ENCODE assay signal across 12 cellular contexts in genomic region chr10:92124524-92125168, GRCh38.
DNase-seq lines count a peak whose midpoint lies in the region; ATAC-seq, FAIRE-seq and TF ChIP-seq lines count a peak whose summit lies in the region.
"Had no signal": no experiment of that assay in that cellular context is flagged by ENCODE, and none has a peak within 500 bp of the region (broad histone marks: within the 10 kb centered on the region; RNA-seq: fewer than 3 reads in every experiment).

No MANE protein-coding gene starts in this region.

- no peaks in the 10 kb centered on the region for H3K9me3 Mint-ChIP-seq in activated naive CD4-positive, alpha-beta T cell treated with anti-CD3 and anti-CD28 coated beads for 36 hours

- intact Hi-C loops in kidney (cut with DNase I): no loop called here
- intact Hi-C loops in stomach (cut with DNase I; ENCODE audit: low total_unique reads): no loop called here
- intact Hi-C loops in activated naive CD4-positive, alpha-beta T cell treated with anti-CD3 and anti-CD28 coated beads for 36 hours (cut with micrococcal nuclease): no loop called here

- peak; percentile 35 for FAIRE-seq in kidney (lab: Jason Lieb, UNC)
- FAIRE-seq: keratinocyte had no signal

- peak overlapping the region in 1 of 2 donors; percentile 20 for H3K9ac ChIP-seq in kidney (ENCODE audit: low read length in 2 of 2)

- H3K27me3 ChIP-seq in stomach: no peaks in the 10 kb centered on the region

- H3K36me3 Mint-ChIP-seq in activated naive CD4-positive, alpha-beta T cell treated with anti-CD3 and anti-CD28 coated beads for 36 hours (ENCODE audit: low read depth): no peaks in the 10 kb centered on the region

- no peak for ATAC-seq in HG03342 (IDR thresholded peaks at IDR 0.05; ENCODE audit: unreplicated experiment)

- no peak for TF ChIP-seq EP300 in stomach (IDR thresholded peaks at IDR 0.05)

- no peak for TF ChIP-seq POLR2A in stomach (IDR thresholded peaks at IDR 0.05)

- H3K36me3 ChIP-seq in kidney (ENCODE audit: control insufficient read depth in 1 of 2, insufficient read depth in 2 of 2, low read length in 2 of 2) (no peaks in the 10 kb centered on the region), stomach (no peaks in the 10 kb centered on the region)

- H3K4me3 Mint-ChIP-seq in activated naive CD4-positive, alpha-beta T cell treated with anti-CD3 and anti-CD28 coated beads for 36 hours: no peak overlapping the region

- H3K27me3 Mint-ChIP-seq in activated naive CD4-positive, alpha-beta T cell treated with anti-CD3 and anti-CD28 coated beads for 36 hours (ENCODE audit: low read depth): no peaks in the 10 kb centered on the region

- DNase-seq in HT1080 (ENCODE audit: low read depth): peak; percentile 62
- DNase-seq in cardiac fibroblast (ENCODE audit: low read depth in 2 of 2): peak; percentile 94 to 95
- no peak for DNase-seq in kidney
- peak; percentile 72 for DNase-seq in stomach
- DNase-seq in NCI-H146 treated with DMSO at 0.1 percent for 48 hours (lab: John Stamatoyannopoulos, UW; ENCODE audit: unreplicated experiment): no peak
- no peak for DNase-seq in DMS79 (lab: John Stamatoyannopoulos, UW)
- no peak for DNase-seq in activated naive CD4-positive, alpha-beta T cell treated with anti-CD3 and anti-CD28 coated beads for 36 hours
- DNase-seq: activated naive CD4-positive, alpha-beta T cell treated with anti-CD3 and anti-CD28 coated beads, Interleukin-2, amount 50 U/mL, for 16 hours; H7; T-helper 1 cell had no signal

- WGBS in stomach, 5 donors: 12 to 27% (median 24%) methylated on average over 3 of the region's 3 CpGs

- H3K4me1 ChIP-seq in kidney (ENCODE audit: control insufficient read depth in 1 of 2, insufficient read depth in 1 of 2, low read depth in 1 of 2, low read length in 2 of 2) (peaks cover 40 to 48% of the 10 kb centered on the region in 2 donors), stomach (peaks cover 25 to 56% (median 51%) of the 10 kb centered on the region in 4 donors)

- H3K9me3 ChIP-seq in kidney (ENCODE audit: control insufficient read depth in 1 of 2, low read length in 2 of 2): no peaks in the 10 kb centered on the region
- no peaks in the 10 kb centered on the region for H3K9me3 ChIP-seq in stomach

- no peak overlapping the region for H3K4me3 ChIP-seq in cardiac fibroblast (replicated peaks in 1 of 2; ENCODE audit: low read depth in 2 of 2, low read length in 2 of 2)
- no peak overlapping the region for H3K4me3 ChIP-seq in kidney (ENCODE audit: low read length in 2 of 2)
- H3K4me3 ChIP-seq in stomach: no peak overlapping the region

- TF ChIP-seq CTCF in cardiac fibroblast (IDR thresholded peaks at IDR 0.05; ENCODE audit: low read depth, low read length) (no peak), kidney (IDR thresholded peaks at IDR 0.05; ENCODE audit: borderline replicate concordance, extremely low read depth, insufficient read depth) (no peak), stomach (IDR thresholded peaks at IDR 0.05) (no peak)

- no peaks in the 10 kb centered on the region for H3K4me1 Mint-ChIP-seq in activated naive CD4-positive, alpha-beta T cell treated with anti-CD3 and anti-CD28 coated beads for 36 hours (ENCODE audit: low read depth)

- no peak overlapping the region for H3K27ac Mint-ChIP-seq in activated naive CD4-positive, alpha-beta T cell treated with anti-CD3 and anti-CD28 coated beads for 36 hours

- H3K27ac ChIP-seq in kidney (ENCODE audit: low read depth in 2 of 2, low read length in 2 of 2) (peak overlapping the region; percentile 72 to 82), stomach (peak overlapping the region; percentile 55 to 82 (median 72))

- CTCF ChIA-PET in activated naive CD4-positive, alpha-beta T cell treated with anti-CD3 and anti-CD28 coated beads for 36 hours (lab: Charles Lee): interaction anchor here (1.0 kb wide), 1 partner anchor 129 kb away, joined by 4 read pairs; no protein-coding TSS in a partner anchor

Comparison
In these comparisons a context has a peak if more than half of its experiments do, and no peak if none do; other contexts are left out.
1. DNase-seq: peak in HT1080 (single experiment), cardiac fibroblast (2 of 2) and stomach (single experiment); none in kidney (single experiment), NCI-H146 treated with DMSO at 0.1 percent for 48 hours (single experiment), DMS79 (single experiment) and activated naive CD4-positive, alpha-beta T cell treated with anti-CD3 and anti-CD28 coated beads for 36 hours (single experiment).